In genomic region chr5:180389252-180390101, GRCh38 we compare ENCODE assay signal across 17 cellular contexts. TPM values are rescaled to one million over a fixed set of nuclear protein-coding genes. Genes with fewer than 3 reads are reported as not detected.
DNase-seq lines count a peak whose midpoint lies in the region; ATAC-seq, FAIRE-seq and TF ChIP-seq lines count a peak whose summit lies in the region.
"Had no signal": no experiment of that assay in that cellular context is flagged by ENCODE, and none has a peak within 500 bp of the region (broad histone marks: within the 10 kb centered on the region; RNA-seq: fewer than 3 reads in every experiment).

No MANE protein-coding gene starts in this region.

- H3K4me3 ChIP-seq in HEK293 (ENCODE audit: low read depth, low read length) (no peak overlapping the region), fibroblast of villous mesenchyme (ENCODE audit: low read depth, low read length) (no peak overlapping the region), left lung (no peak overlapping the region), upper lobe of left lung (no peak overlapping the region)
- H3K4me3 ChIP-seq: BLaER1 had no signal

- H3K4me1 ChIP-seq in HEK293 (ENCODE audit: control insufficient read depth, insufficient read depth, low read length) (no peaks in the 10 kb centered on the region), left lung (no peaks in the 10 kb centered on the region), upper lobe of left lung (no peaks in the 10 kb centered on the region)
- H3K4me1 ChIP-seq: BLaER1, parathyroid adenoma had no signal

- FAIRE-seq in GM12892 (lab: Jason Lieb, UNC), result no peak
- FAIRE-seq: GM18507 had no signal

- ATAC-seq in left lung, result peak; percentile 24
- ATAC-seq in upper lobe of left lung (ENCODE audit: low FRiP score in 2 of 2), result peak; percentile 35 to 94
- ATAC-seq in GM21360 (IDR thresholded peaks at IDR 0.05; ENCODE audit: unreplicated experiment), result no peak
- ATAC-seq: activated T-helper 17 cell treated with anti-CD3 and anti-CD28 coated beads, Interleukin-2, amount 50 U/mL, for 72 hours had no signal

- no peaks in the 10 kb centered on the region for H3K36me3 Mint-ChIP-seq in activated CD4-positive, alpha-beta memory T cell treated with anti-CD3 and anti-CD28 coated beads for 36 hours

- 59% methylated on average over 29 to 31 of the region's 39 CpGs for WGBS in upper lobe of left lung, 2 donors

- H3K27ac ChIP-seq in HEK293 (ENCODE audit: extremely low read depth, low read depth, low read length) (no peak overlapping the region), left lung (no peak overlapping the region), upper lobe of left lung (no peak overlapping the region)
- H3K27ac ChIP-seq: BLaER1, parathyroid adenoma had no signal

- H3K27me3 ChIP-seq in left lung (no peaks in the 10 kb centered on the region), upper lobe of left lung (no peaks in the 10 kb centered on the region)
- H3K27me3 ChIP-seq: BLaER1 had no signal

- H3K36me3 ChIP-seq in HEK293 (ENCODE audit: control insufficient read depth in 2 of 2, insufficient read depth in 1 of 2, low read length in 2 of 2), result no peaks in the 10 kb centered on the region
- H3K36me3 ChIP-seq in left lung, result no peaks in the 10 kb centered on the region
- H3K36me3 ChIP-seq in upper lobe of left lung, result no peaks in the 10 kb centered on the region
- H3K36me3 ChIP-seq: BLaER1 had no signal

- intact Hi-C loops in left lung (cut with DNase I), result no loop called here
- intact Hi-C loops in activated CD4-positive, alpha-beta memory T cell treated with anti-CD3 and anti-CD28 coated beads for 36 hours (cut with micrococcal nuclease), result no loop called here

- peak; percentile 22 for DNase-seq in fibroblast of villous mesenchyme (ENCODE audit: low read depth)
- DNase-seq in left lung, result peak in 1 of 2 donors; percentile 80
- peak in 1 of 2 donors; percentile 82 for DNase-seq in upper lobe of left lung
- DNase-seq in GM12892 (ENCODE audit: insufficient read length), result no peak
- DNase-seq in activated CD4-positive, alpha-beta memory T cell treated with anti-CD3 and anti-CD28 coated beads for 36 hours, result no peak
- DNase-seq: activated CD4-positive, CD25-positive, alpha-beta regulatory T cell; DMS 273 treated with DMSO at 0.1 percent for 48 hours; effector CD4-positive, alpha-beta T cell; kidney glomerular epithelial cell; NCI-H1436 treated with DMSO at 0.1 percent for 48 hours had no signal

- no peaks in the 10 kb centered on the region for H3K9me3 Mint-ChIP-seq in activated CD4-positive, alpha-beta memory T cell treated with anti-CD3 and anti-CD28 coated beads for 36 hours
- H3K9me3 Mint-ChIP-seq: activated T-helper 17 cell treated with anti-CD3 and anti-CD28 coated beads, Interleukin-2, amount 50 U/mL, for 72 hours had no signal

- no peak for TF ChIP-seq EP300 in upper lobe of left lung (IDR thresholded peaks at IDR 0.05)

- POLR2A ChIA-PET in HEK293 (lab: Yijun Ruan, JAX), result no interaction called here
- POLR2A ChIA-PET in activated CD4-positive, alpha-beta memory T cell treated with anti-CD3 and anti-CD28 coated beads for 36 hours (lab: Charles Lee), result no interaction called here

- no peaks in the 10 kb centered on the region for H3K4me1 Mint-ChIP-seq in activated CD4-positive, alpha-beta memory T cell treated with anti-CD3 and anti-CD28 coated beads for 36 hours (ENCODE audit: low read depth)
- H3K4me1 Mint-ChIP-seq: activated T-helper 17 cell treated with anti-CD3 and anti-CD28 coated beads, Interleukin-2, amount 50 U/mL, for 72 hours had no signal

- peaks cover 2% of the 10 kb centered on the region for H3K27me3 Mint-ChIP-seq in activated CD4-positive, alpha-beta memory T cell treated with anti-CD3 and anti-CD28 coated beads for 36 hours

- CTCF ChIA-PET in HEK293 (lab: Yijun Ruan, JAX), result no interaction called here
- CTCF ChIA-PET in activated CD4-positive, alpha-beta memory T cell treated with anti-CD3 and anti-CD28 coated beads for 36 hours (lab: Charles Lee), result no interaction called here

- no peaks in the 10 kb centered on the region for H3K9me3 ChIP-seq in HEK293 (ENCODE audit: control insufficient read depth, insufficient read depth, low read depth, low read length)
- H3K9me3 ChIP-seq in left lung, result no peaks in the 10 kb centered on the region
- H3K9me3 ChIP-seq in upper lobe of left lung, result no peaks in the 10 kb centered on the region
- H3K9me3 ChIP-seq: BLaER1 had no signal

- H3K27ac Mint-ChIP-seq in activated CD4-positive, alpha-beta memory T cell treated with anti-CD3 and anti-CD28 coated beads for 36 hours, result no peak overlapping the region
- H3K27ac Mint-ChIP-seq: activated T-helper 17 cell treated with anti-CD3 and anti-CD28 coated beads, Interleukin-2, amount 50 U/mL, for 72 hours had no signal

- no peak overlapping the region for H3K4me3 Mint-ChIP-seq in activated CD4-positive, alpha-beta memory T cell treated with anti-CD3 and anti-CD28 coated beads for 36 hours
- H3K4me3 Mint-ChIP-seq: activated T-helper 17 cell treated with anti-CD3 and anti-CD28 coated beads, Interleukin-2, amount 50 U/mL, for 72 hours had no signal

- no peak for TF ChIP-seq CTCF in HEK293 (tag by site-specific recombination; IDR thresholded peaks at IDR 0.05)
- no peak for TF ChIP-seq CTCF in fibroblast of villous mesenchyme (IDR thresholded peaks at IDR 0.05; ENCODE audit: insufficient read depth, low read depth, low read length)
- no peak for TF ChIP-seq CTCF in left lung (IDR thresholded peaks at IDR 0.05)
- TF ChIP-seq CTCF in upper lobe of left lung (IDR thresholded peaks at IDR 0.05), result no peak

- TF ChIP-seq POLR2A in upper lobe of left lung (IDR thresholded peaks at IDR 0.05) (no peak), GM12892 (IDR thresholded peaks at IDR 0.05; ENCODE audit: low read depth, low read length) (no peak)

TF ChIP-seq in HEK293, 187 proteins besides CTCF, POLR2A, EP300 and RAD21 (continues in another document):
- TF ChIP-seq, protein P1, sequence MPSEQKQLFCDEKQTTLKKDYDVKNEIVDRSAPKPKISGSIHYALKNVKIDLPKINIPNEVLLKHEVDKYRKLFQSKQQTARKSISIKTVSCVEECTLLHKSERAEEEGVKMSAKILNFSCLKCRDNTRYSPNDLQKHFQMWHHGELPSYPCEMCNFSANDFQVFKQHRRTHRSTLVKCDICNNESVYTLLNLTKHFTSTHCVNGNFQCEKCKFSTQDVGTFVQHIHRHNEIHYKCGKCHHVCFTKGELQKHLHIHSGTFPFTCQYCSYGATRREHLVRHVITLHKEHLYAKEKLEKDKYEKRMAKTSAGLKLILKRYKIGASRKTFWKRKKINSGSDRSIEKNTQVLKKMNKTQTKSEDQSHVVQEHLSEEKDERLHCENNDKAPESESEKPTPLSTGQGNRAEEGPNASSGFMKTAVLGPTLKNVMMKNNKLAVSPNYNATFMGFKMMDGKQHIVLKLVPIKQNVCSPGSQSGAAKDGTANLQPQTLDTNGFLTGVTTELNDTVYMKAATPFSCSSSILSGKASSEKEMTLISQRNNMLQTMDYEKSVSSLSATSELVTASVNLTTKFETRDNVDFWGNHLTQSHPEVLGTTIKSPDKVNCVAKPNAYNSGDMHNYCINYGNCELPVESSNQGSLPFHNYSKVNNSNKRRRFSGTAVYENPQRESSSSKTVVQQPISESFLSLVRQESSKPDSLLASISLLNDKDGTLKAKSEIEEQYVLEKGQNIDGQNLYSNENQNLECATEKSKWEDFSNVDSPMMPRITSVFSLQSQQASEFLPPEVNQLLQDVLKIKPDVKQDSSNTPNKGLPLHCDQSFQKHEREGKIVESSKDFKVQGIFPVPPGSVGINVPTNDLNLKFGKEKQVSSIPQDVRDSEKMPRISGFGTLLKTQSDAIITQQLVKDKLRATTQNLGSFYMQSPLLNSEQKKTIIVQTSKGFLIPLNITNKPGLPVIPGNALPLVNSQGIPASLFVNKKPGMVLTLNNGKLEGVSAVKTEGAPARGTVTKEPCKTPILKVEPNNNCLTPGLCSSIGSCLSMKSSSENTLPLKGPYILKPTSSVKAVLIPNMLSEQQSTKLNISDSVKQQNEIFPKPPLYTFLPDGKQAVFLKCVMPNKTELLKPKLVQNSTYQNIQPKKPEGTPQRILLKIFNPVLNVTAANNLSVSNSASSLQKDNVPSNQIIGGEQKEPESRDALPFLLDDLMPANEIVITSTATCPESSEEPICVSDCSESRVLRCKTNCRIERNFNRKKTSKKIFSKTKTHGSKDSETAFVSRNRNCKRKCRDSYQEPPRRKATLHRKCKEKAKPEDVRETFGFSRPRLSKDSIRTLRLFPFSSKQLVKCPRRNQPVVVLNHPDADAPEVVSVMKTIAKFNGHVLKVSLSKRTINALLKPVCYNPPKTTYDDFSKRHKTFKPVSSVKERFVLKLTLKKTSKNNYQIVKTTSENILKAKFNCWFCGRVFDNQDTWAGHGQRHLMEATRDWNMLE (tag by site-specific recombination; conservative IDR thresholded peaks at IDR 0.05; ENCODE audit: low read depth), result no peak
- TF ChIP-seq ZNF148 (tag by site-specific recombination; IDR thresholded peaks at IDR 0.05; ENCODE audit: borderline replicate concordance) (no peak), SP3 (tag by site-specific recombination; IDR thresholded peaks at IDR 0.05) (no peak)

RNA-seq across cellular contexts. Expression of gene GFPT2, which starts 36.3 kb away (rescaled TPM):
- 25.4 and 28.9 TPM in 2 replicates for total RNA-seq in fibroblast of villous mesenchyme
- 10 to 100 TPM; 13.5 to 17.6 TPM for total RNA-seq in left lung
- 10 to 100 TPM in 4 of 6 donors, 1 to 10 TPM in 2; 6.8 to 35.4 (median 18.0) TPM for total RNA-seq in upper lobe of left lung
- 1.1 TPM for polyA plus RNA-seq in GM12892 (2012; ENCODE audit: missing spikeins)
- under 1 TPM; 0.12 to 0.15 TPM for total RNA-seq in activated CD4-positive, alpha-beta memory T cell treated with anti-CD3 and anti-CD28 coated beads for 36 hours
- total RNA-seq: T-helper 1 cell treated with Interleukin-12 subunit alpha and Interleukin-12 subunit beta and Interleukin-4 antibody, amounts not matched to agents 30 ng/mL and 1 ng/mL, for 36 hours had no signal

Comparison
In these comparisons a context has a peak if more than half of its experiments do, and no peak if none do; other contexts are left out.
1. RNA of gene GFPT2, which starts 36.3 kb away (total RNA-seq): 25.4 to 28.9 TPM in fibroblast of villous mesenchyme, 6.8 to 35.4 TPM in upper lobe of left lung and 13.5 to 17.6 TPM in left lung; 0.12 to 0.15 TPM in activated CD4-positive, alpha-beta memory T cell treated with anti-CD3 and anti-CD28 coated beads for 36 hours; every median in the first group is over 4 times any median in the second.